In the genomic region with DNA sequence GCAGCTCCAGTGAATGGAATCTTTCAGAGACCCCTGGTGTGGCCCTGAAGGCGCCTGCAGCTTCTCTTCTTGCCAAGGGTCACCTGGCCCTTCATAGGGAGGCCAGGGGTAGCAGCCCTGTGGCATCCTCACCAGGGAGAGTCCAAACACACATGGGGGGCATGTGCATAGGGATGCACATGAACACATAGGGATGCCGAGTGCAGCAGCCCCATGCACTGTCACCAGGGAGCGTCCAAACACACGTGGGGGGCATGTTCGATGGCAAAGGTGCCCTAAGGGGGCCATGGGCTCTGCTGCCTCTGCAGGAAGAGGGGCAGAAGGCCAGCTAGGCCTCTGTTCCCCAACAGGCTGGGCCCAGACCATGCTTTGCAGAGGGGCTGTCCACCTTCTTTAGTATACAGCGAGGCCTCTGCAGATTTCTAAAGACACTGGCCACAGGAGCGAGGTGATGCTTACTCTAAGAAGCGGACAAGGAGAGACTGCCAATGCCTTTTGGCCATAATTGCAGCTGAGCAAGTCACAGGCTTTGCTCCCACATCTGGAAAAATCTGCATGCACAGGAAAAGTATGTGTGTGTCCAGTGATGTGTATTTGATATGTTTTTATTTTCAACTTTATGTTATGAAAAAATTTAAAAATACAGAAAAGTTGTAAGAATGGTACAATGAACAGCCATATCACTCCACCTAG, we compare ENCODE assay signal across 1 cellular context.
TF ChIP-seq lines count a peak whose summit lies in the region.

No MANE protein-coding gene starts in this region.

TF ChIP-seq in SK-N-SH, 30 proteins besides CTCF, POLR2A, EP300 and RAD21:
- TF ChIP-seq, protein P1, sequence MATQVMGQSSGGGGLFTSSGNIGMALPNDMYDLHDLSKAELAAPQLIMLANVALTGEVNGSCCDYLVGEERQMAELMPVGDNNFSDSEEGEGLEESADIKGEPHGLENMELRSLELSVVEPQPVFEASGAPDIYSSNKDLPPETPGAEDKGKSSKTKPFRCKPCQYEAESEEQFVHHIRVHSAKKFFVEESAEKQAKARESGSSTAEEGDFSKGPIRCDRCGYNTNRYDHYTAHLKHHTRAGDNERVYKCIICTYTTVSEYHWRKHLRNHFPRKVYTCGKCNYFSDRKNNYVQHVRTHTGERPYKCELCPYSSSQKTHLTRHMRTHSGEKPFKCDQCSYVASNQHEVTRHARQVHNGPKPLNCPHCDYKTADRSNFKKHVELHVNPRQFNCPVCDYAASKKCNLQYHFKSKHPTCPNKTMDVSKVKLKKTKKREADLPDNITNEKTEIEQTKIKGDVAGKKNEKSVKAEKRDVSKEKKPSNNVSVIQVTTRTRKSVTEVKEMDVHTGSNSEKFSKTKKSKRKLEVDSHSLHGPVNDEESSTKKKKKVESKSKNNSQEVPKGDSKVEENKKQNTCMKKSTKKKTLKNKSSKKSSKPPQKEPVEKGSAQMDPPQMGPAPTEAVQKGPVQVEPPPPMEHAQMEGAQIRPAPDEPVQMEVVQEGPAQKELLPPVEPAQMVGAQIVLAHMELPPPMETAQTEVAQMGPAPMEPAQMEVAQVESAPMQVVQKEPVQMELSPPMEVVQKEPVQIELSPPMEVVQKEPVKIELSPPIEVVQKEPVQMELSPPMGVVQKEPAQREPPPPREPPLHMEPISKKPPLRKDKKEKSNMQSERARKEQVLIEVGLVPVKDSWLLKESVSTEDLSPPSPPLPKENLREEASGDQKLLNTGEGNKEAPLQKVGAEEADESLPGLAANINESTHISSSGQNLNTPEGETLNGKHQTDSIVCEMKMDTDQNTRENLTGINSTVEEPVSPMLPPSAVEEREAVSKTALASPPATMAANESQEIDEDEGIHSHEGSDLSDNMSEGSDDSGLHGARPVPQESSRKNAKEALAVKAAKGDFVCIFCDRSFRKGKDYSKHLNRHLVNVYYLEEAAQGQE (IDR thresholded peaks at IDR 0.05; ENCODE audit: low read depth, low read length): no peak
- TF ChIP-seq EZH2phosphoT487 (IDR thresholded peaks at IDR 0.05; ENCODE audit: borderline replicate concordance, low read depth): no peak
- TF ChIP-seq TAF1 (IDR thresholded peaks at IDR 0.05; ENCODE audit: borderline replicate concordance, low read depth, low read length): no peak
- TF ChIP-seq JUND (IDR thresholded peaks at IDR 0.05): no peak
- TF ChIP-seq, protein P2, sequence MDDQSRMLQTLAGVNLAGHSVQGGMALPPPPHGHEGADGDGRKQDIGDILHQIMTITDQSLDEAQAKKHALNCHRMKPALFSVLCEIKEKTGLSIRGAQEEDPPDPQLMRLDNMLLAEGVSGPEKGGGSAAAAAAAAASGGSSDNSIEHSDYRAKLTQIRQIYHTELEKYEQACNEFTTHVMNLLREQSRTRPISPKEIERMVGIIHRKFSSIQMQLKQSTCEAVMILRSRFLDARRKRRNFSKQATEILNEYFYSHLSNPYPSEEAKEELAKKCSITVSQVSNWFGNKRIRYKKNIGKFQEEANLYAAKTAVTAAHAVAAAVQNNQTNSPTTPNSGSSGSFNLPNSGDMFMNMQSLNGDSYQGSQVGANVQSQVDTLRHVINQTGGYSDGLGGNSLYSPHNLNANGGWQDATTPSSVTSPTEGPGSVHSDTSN (IDR thresholded peaks at IDR 0.05): no peak
- TF ChIP-seq FOXM1 (IDR thresholded peaks at IDR 0.05; ENCODE audit: low read depth): no peak
- TF ChIP-seq ELF1 (IDR thresholded peaks at IDR 0.05): no peak
- TF ChIP-seq NFIC (IDR thresholded peaks at IDR 0.05; ENCODE audit: borderline replicate concordance): no peak
- TF ChIP-seq, protein P3, sequence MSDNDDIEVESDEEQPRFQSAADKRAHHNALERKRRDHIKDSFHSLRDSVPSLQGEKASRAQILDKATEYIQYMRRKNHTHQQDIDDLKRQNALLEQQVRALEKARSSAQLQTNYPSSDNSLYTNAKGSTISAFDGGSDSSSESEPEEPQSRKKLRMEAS (IDR thresholded peaks at IDR 0.05; ENCODE audit: low read depth): no peak
- no peak for TF ChIP-seq CHD2 (IDR thresholded peaks at IDR 0.05; ENCODE audit: low read length, partially characterized antibody)
TF ChIP-seq in SK-N-SH: peak in this region for 0.
